ENCODE assay signal across 8 cellular contexts in genomic region chr18:12307871-12308385, GRCh38.
DNase-seq lines count a peak whose midpoint lies in the region; ATAC-seq and TF ChIP-seq lines count a peak whose summit lies in the region.

TUBB6 (plus strand) TSS chr18:12308241; CDS start chr18:12308293, 52 bp downstream.

- TF ChIP-seq CTCF in fibroblast of pulmonary artery (IDR thresholded peaks at IDR 0.05; ENCODE audit: low read length, missing control alignments) (no peak), nephron progenitor cell (IDR thresholded peaks at IDR 0.05) (no peak)

- H3K27ac Mint-ChIP-seq in nephron progenitor cell, result no peak within 1 kb of the TSS

- H3K27me3 Mint-ChIP-seq in nephron progenitor cell (ENCODE audit: low read depth, poor library complexity), result peaks cover 49% of the 10 kb centered on the region

- H3K4me1 Mint-ChIP-seq in nephron progenitor cell, result peaks cover 40% of the 10 kb centered on the region

- ATAC-seq in GM21786 (IDR thresholded peaks at IDR 0.05; ENCODE audit: unreplicated experiment), result peak; percentile 61

- H3K4me3 Mint-ChIP-seq in nephron progenitor cell, result peak within 1 kb of the TSS; percentile 84

- DNase-seq in NCI-H1436 (lab: John Stamatoyannopoulos, UW) (peak; percentile 13), NCI-H1436 treated with DMSO at 0.1 percent for 48 hours (lab: John Stamatoyannopoulos, UW) (no peak), Kasumi-1 (lab: John Stamatoyannopoulos, UW) (peak; percentile 81 to 86), fibroblast of pulmonary artery (ENCODE audit: low read depth) (peak; percentile 84), nephron progenitor cell (peak; percentile 76), RKO (ENCODE audit: low spot score) (no peak)
- peak; percentile 41 to 49 for DNase-seq in activated CD4-positive, alpha-beta T cell treated with anti-CD3 and anti-CD28 coated beads, Interleukin-2, amount 50 U/mL, for 48 hours

- H3K9me3 Mint-ChIP-seq in nephron progenitor cell, result peaks cover 30% of the 10 kb centered on the region

- peak within 1 kb of the TSS; percentile 82 for H3K4me3 ChIP-seq in fibroblast of pulmonary artery (replicated peaks; ENCODE audit: low read depth, low read length)

- peaks cover 32% of the 10 kb centered on the region for H3K36me3 Mint-ChIP-seq in nephron progenitor cell (ENCODE audit: low read depth)

Comparison
In these comparisons a context has a peak if more than half of its experiments do, and no peak if none do; other contexts are left out.
1. DNase-seq: peak in NCI-H1436 (single experiment), Kasumi-1 (2 of 2), activated CD4-positive, alpha-beta T cell treated with anti-CD3 and anti-CD28 coated beads, Interleukin-2, amount 50 U/mL, for 48 hours (2 of 2), fibroblast of pulmonary artery (single experiment) and nephron progenitor cell (single experiment); none in NCI-H1436 treated with DMSO at 0.1 percent for 48 hours (single experiment) and RKO (single experiment).